In genomic region chr20:63822276-63822696, GRCh38 we compare ENCODE assay signal across 1 cellular context.
TF ChIP-seq lines count a peak whose summit lies in the region.

No MANE protein-coding gene starts in this region.

TF ChIP-seq in H1, 55 proteins besides CTCF, POLR2A, EP300 and RAD21 (continued from another document):
- TF ChIP-seq, protein P1, sequence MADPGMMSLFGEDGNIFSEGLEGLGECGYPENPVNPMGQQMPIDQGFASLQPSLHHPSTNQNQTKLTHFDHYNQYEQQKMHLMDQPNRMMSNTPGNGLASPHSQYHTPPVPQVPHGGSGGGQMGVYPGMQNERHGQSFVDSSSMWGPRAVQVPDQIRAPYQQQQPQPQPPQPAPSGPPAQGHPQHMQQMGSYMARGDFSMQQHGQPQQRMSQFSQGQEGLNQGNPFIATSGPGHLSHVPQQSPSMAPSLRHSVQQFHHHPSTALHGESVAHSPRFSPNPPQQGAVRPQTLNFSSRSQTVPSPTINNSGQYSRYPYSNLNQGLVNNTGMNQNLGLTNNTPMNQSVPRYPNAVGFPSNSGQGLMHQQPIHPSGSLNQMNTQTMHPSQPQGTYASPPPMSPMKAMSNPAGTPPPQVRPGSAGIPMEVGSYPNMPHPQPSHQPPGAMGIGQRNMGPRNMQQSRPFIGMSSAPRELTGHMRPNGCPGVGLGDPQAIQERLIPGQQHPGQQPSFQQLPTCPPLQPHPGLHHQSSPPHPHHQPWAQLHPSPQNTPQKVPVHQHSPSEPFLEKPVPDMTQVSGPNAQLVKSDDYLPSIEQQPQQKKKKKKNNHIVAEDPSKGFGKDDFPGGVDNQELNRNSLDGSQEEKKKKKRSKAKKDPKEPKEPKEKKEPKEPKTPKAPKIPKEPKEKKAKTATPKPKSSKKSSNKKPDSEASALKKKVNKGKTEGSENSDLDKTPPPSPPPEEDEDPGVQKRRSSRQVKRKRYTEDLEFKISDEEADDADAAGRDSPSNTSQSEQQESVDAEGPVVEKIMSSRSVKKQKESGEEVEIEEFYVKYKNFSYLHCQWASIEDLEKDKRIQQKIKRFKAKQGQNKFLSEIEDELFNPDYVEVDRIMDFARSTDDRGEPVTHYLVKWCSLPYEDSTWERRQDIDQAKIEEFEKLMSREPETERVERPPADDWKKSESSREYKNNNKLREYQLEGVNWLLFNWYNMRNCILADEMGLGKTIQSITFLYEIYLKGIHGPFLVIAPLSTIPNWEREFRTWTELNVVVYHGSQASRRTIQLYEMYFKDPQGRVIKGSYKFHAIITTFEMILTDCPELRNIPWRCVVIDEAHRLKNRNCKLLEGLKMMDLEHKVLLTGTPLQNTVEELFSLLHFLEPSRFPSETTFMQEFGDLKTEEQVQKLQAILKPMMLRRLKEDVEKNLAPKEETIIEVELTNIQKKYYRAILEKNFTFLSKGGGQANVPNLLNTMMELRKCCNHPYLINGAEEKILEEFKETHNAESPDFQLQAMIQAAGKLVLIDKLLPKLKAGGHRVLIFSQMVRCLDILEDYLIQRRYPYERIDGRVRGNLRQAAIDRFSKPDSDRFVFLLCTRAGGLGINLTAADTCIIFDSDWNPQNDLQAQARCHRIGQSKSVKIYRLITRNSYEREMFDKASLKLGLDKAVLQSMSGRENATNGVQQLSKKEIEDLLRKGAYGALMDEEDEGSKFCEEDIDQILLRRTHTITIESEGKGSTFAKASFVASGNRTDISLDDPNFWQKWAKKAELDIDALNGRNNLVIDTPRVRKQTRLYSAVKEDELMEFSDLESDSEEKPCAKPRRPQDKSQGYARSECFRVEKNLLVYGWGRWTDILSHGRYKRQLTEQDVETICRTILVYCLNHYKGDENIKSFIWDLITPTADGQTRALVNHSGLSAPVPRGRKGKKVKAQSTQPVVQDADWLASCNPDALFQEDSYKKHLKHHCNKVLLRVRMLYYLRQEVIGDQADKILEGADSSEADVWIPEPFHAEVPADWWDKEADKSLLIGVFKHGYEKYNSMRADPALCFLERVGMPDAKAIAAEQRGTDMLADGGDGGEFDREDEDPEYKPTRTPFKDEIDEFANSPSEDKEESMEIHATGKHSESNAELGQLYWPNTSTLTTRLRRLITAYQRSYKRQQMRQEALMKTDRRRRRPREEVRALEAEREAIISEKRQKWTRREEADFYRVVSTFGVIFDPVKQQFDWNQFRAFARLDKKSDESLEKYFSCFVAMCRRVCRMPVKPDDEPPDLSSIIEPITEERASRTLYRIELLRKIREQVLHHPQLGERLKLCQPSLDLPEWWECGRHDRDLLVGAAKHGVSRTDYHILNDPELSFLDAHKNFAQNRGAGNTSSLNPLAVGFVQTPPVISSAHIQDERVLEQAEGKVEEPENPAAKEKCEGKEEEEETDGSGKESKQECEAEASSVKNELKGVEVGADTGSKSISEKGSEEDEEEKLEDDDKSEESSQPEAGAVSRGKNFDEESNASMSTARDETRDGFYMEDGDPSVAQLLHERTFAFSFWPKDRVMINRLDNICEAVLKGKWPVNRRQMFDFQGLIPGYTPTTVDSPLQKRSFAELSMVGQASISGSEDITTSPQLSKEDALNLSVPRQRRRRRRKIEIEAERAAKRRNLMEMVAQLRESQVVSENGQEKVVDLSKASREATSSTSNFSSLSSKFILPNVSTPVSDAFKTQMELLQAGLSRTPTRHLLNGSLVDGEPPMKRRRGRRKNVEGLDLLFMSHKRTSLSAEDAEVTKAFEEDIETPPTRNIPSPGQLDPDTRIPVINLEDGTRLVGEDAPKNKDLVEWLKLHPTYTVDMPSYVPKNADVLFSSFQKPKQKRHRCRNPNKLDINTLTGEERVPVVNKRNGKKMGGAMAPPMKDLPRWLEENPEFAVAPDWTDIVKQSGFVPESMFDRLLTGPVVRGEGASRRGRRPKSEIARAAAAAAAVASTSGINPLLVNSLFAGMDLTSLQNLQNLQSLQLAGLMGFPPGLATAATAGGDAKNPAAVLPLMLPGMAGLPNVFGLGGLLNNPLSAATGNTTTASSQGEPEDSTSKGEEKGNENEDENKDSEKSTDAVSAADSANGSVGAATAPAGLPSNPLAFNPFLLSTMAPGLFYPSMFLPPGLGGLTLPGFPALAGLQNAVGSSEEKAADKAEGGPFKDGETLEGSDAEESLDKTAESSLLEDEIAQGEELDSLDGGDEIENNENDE (IDR thresholded peaks at IDR 0.05; ENCODE audit: insufficient replicate concordance, low read length), result no peak
- TF ChIP-seq TCF12 (IDR thresholded peaks at IDR 0.05; ENCODE audit: low read depth, low read length) (no peak), SP4 (IDR thresholded peaks at IDR 0.05; ENCODE audit: low read length) (no peak), JUN (IDR thresholded peaks at IDR 0.05; ENCODE audit: low read depth, low read length) (no peak), CREB1 (IDR thresholded peaks at IDR 0.05) (no peak), FOSL1 (IDR thresholded peaks at IDR 0.05; ENCODE audit: insufficient read depth, low read depth, low read length) (no peak)
- TF ChIP-seq, protein P2, sequence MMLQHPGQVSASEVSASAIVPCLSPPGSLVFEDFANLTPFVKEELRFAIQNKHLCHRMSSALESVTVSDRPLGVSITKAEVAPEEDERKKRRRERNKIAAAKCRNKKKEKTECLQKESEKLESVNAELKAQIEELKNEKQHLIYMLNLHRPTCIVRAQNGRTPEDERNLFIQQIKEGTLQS (IDR thresholded peaks at IDR 0.05; ENCODE audit: insufficient read depth, low read depth, low read length), result no peak
